In genomic region chr2:88042476-88042875, GRCh38 we compare ENCODE assay signal across 28 cellular contexts. TPM values are rescaled to one million over a fixed set of nuclear protein-coding genes. Genes with fewer than 3 reads are reported as not detected.
"Had no signal": no experiment of that assay in that cellular context is flagged by ENCODE, and none has a peak within 500 bp of the region (broad histone marks: within the 10 kb centered on the region; RNA-seq: fewer than 3 reads in every experiment).

No MANE protein-coding gene starts in this region.

- H3K27ac Mint-ChIP-seq: activated B cell treated with CpG ODN at 0.5 μM for 24 hours; activated CD4-positive, alpha-beta memory T cell treated with anti-CD3 and anti-CD28 coated beads, Interleukin-2, amount 10 ng/mL, durations not matched to agents 7 days and 5 days; activated T-helper 1 cell treated with anti-CD3 and anti-CD28 coated beads, Interleukin-12 subunit alpha, Interleukin-12 subunit beta, Interleukin-2, Interleukin-4 antibody, amounts not matched to agents 30 ng/mL and 10 ng/mL and 1 ng/mL, durations not matched to agents 14 hours and 24 hours and 36 hours; nephron; stimulated activated effector memory CD8-positive, alpha-beta T cell treated with anti-CD3 and anti-CD28 coated beads, Interleukin-12 subunit alpha, Interleukin-12 subunit beta, amount 100 ng/mL, for 72 hours; T-helper 1 cell treated with Interleukin-12 subunit alpha and Interleukin-12 subunit beta and Interleukin-4 antibody, amounts not matched to agents 30 μg/mL and 1 μg/mL, for 36 hours had no signal

- H3K27me3 ChIP-seq: body of pancreas, right lobe of liver, tibial artery, uterus had no signal

- H3K9me3 Mint-ChIP-seq: activated B cell treated with CpG ODN at 0.5 μM for 24 hours; activated CD4-positive, alpha-beta memory T cell treated with anti-CD3 and anti-CD28 coated beads, Interleukin-2, amount 10 ng/mL, durations not matched to agents 7 days and 5 days; activated T-helper 1 cell treated with anti-CD3 and anti-CD28 coated beads, Interleukin-12 subunit alpha, Interleukin-12 subunit beta, Interleukin-2, Interleukin-4 antibody, amounts not matched to agents 30 ng/mL and 10 ng/mL and 1 ng/mL, durations not matched to agents 14 hours and 24 hours and 36 hours; nephron; stimulated activated effector memory CD8-positive, alpha-beta T cell treated with anti-CD3 and anti-CD28 coated beads, Interleukin-12 subunit alpha, Interleukin-12 subunit beta, amount 100 ng/mL, for 72 hours; T-helper 1 cell treated with Interleukin-12 subunit alpha and Interleukin-12 subunit beta and Interleukin-4 antibody, amounts not matched to agents 30 μg/mL and 1 μg/mL, for 36 hours had no signal

- H3K27ac ChIP-seq: body of pancreas, right lobe of liver, skin epidermis, tibial artery, uterus had no signal

- H3K4me3 ChIP-seq: body of pancreas, right lobe of liver, skin epidermis, tibial artery, uterus had no signal

- H3K9me3 ChIP-seq: body of pancreas, right lobe of liver, tibial artery, uterus had no signal

- H3K36me3 ChIP-seq: right lobe of liver, uterus had no signal

- ATAC-seq: activated naive CD8-positive, alpha-beta T cell treated with anti-CD3 and anti-CD28 coated beads, Interleukin-2, amount 50 U/mL, for 24 hours; body of pancreas; esophagus mucosa; left ventricle myocardium superior; right lobe of liver; stimulated activated effector memory CD8-positive, alpha-beta T cell treated with anti-CD3 and anti-CD28 coated beads, Interleukin-12 subunit alpha, Interleukin-12 subunit beta, amount 100 ng/mL, for 72 hours; stimulated activated naive CD8-positive, alpha-beta T cell treated with anti-CD3 and anti-CD28 coated beads, Interleukin-15, amount 100 ng/mL, for 72 hours had no signal

- H3K4me1 ChIP-seq: body of pancreas, right lobe of liver, uterus had no signal

- H3K27me3 Mint-ChIP-seq: activated B cell treated with CpG ODN at 0.5 μM for 24 hours; activated CD4-positive, alpha-beta memory T cell treated with anti-CD3 and anti-CD28 coated beads, Interleukin-2, amount 10 ng/mL, durations not matched to agents 7 days and 5 days; activated naive CD8-positive, alpha-beta T cell treated with anti-CD3 and anti-CD28 coated beads, Interleukin-2, amount 50 U/mL, for 24 hours; stimulated activated naive CD8-positive, alpha-beta T cell treated with anti-CD3 and anti-CD28 coated beads, Interleukin-15, amount 100 ng/mL, for 72 hours had no signal

- H3K36me3 Mint-ChIP-seq: stimulated activated effector memory CD8-positive, alpha-beta T cell treated with anti-CD3 and anti-CD28 coated beads, Interleukin-12 subunit alpha, Interleukin-12 subunit beta, amount 100 ng/mL, for 72 hours had no signal

- DNase-seq: activated B cell treated with CpG ODN at 0.5 μM for 24 hours; activated CD4-positive, alpha-beta memory T cell treated with anti-CD3 and anti-CD28 coated beads, Interleukin-2, amount 10 ng/mL, durations not matched to agents 7 days and 5 days; activated CD4-positive, alpha-beta T cell treated with anti-CD3 and anti-CD28 coated beads for 4 hours; activated gamma-delta T cell; activated naive CD4-positive, alpha-beta T cell treated with anti-CD3 and anti-CD28 coated beads, Interleukin-2, amount 50 U/mL, for 16 hours; activated naive CD8-positive, alpha-beta T cell treated with anti-CD3 and anti-CD28 coated beads, Interleukin-2, amount 50 U/mL, for 24 hours; body of pancreas; dermis blood vessel endothelial cell; effector CD8-positive, alpha-beta T cell; foreskin melanocyte; glutamatergic neuron; hippocampal formation; left ventricle myocardium superior; nucleus accumbens; right lobe of liver; stimulated activated CD4-positive, alpha-beta T cell treated with anti-CD3 and anti-CD28 coated beads, Interleukin-2, amount 100 ng/mL, for 24 hours; stimulated activated naive CD8-positive, alpha-beta T cell treated with anti-CD3 and anti-CD28 coated beads, Interleukin-15, amount 100 ng/mL, for 72 hours; tibial artery; uterus had no signal

- H3K4me3 Mint-ChIP-seq: activated B cell treated with CpG ODN at 0.5 μM for 24 hours; activated CD4-positive, alpha-beta memory T cell treated with anti-CD3 and anti-CD28 coated beads, Interleukin-2, amount 10 ng/mL, durations not matched to agents 7 days and 5 days; activated naive CD8-positive, alpha-beta T cell treated with anti-CD3 and anti-CD28 coated beads, Interleukin-2, amount 50 U/mL, for 24 hours; activated T-helper 1 cell treated with anti-CD3 and anti-CD28 coated beads, Interleukin-12 subunit alpha, Interleukin-12 subunit beta, Interleukin-2, Interleukin-4 antibody, amounts not matched to agents 30 ng/mL and 10 ng/mL and 1 ng/mL, durations not matched to agents 14 hours and 24 hours and 36 hours; nephron; stimulated activated effector memory CD8-positive, alpha-beta T cell treated with anti-CD3 and anti-CD28 coated beads, Interleukin-12 subunit alpha, Interleukin-12 subunit beta, amount 100 ng/mL, for 72 hours; stimulated activated naive CD8-positive, alpha-beta T cell treated with anti-CD3 and anti-CD28 coated beads, Interleukin-15, amount 100 ng/mL, for 72 hours; T-helper 1 cell treated with Interleukin-12 subunit alpha and Interleukin-12 subunit beta and Interleukin-4 antibody, amounts not matched to agents 30 μg/mL and 1 μg/mL, for 36 hours had no signal

RNA-seq across cellular contexts. Expression of gene SMYD1, which starts 25.1 kb away (rescaled TPM):
- total RNA-seq: activated B cell treated with CpG ODN at 0.5 μM for 24 hours; activated CD4-positive, alpha-beta memory T cell treated with anti-CD3 and anti-CD28 coated beads, Interleukin-2, amount 10 ng/mL, durations not matched to agents 7 days and 5 days; activated T-helper 1 cell treated with anti-CD3 and anti-CD28 coated beads, Interleukin-12 subunit alpha, Interleukin-12 subunit beta, Interleukin-2, Interleukin-4 antibody, amounts not matched to agents 30 ng/mL and 10 ng/mL and 1 ng/mL, durations not matched to agents 14 hours and 24 hours and 36 hours; body of pancreas; dermis blood vessel endothelial cell; esophagus mucosa; right lobe of liver had no signal

RNA-seq across cellular contexts. Expression of gene RNU2-63P, which starts 26.1 kb away (rescaled TPM):
- total RNA-seq: body of pancreas, cardiac septum, dermis blood vessel endothelial cell, left ventricle myocardium superior, mononuclear cell, myocyte, uterus had no signal
